38 cellular contexts compared by ENCODE assay signal in genomic region chr16:54140788-54141136, GRCh38.
"Had no signal": no experiment of that assay in that cellular context is flagged by ENCODE, and none has a peak within 500 bp of the region (broad histone marks: within the 10 kb centered on the region; RNA-seq: fewer than 3 reads in every experiment).

No MANE protein-coding gene starts in this region.

- FAIRE-seq: bronchial epithelial cell, TTC549 had no signal

- DNase-seq: activated CD4-positive, alpha-beta memory T cell treated with anti-CD3 and anti-CD28 coated beads, Interleukin-2, amount 10 ng/mL, durations not matched to agents 7 days and 5 days; activated CD4-positive, alpha-beta T cell treated with anti-CD3 and anti-CD28 coated beads for 1 hour; activated CD4-positive, alpha-beta T cell treated with anti-CD3 and anti-CD28 coated beads for 36 hours; activated CD4-positive, alpha-beta T cell treated with anti-CD3 and anti-CD28 coated beads for 48 hours; activated CD4-positive, alpha-beta T cell treated with anti-CD3 and anti-CD28 coated beads, Interleukin-2, amount 10 ng/mL, durations not matched to agents 7 days and 5 days; activated CD4-positive, alpha-beta T cell treated with anti-CD3 and anti-CD28 coated beads, Interleukin-2, amount 50 U/mL, for 48 hours; activated CD4-positive, CD25-positive, alpha-beta regulatory T cell; activated CD8-positive, alpha-beta memory T cell treated with anti-CD3 and anti-CD28 coated beads for 24 hours; activated CD8-positive, alpha-beta memory T cell treated with anti-CD3 and anti-CD28 coated beads, Interleukin-2, amount 10 ng/mL, durations not matched to agents 7 days and 5 days; activated CD8-positive, alpha-beta memory T cell treated with anti-CD3 and anti-CD28 coated beads, Interleukin-2, amount 50 U/mL, for 48 hours; activated CD8-positive, alpha-beta T cell treated with anti-CD3 and anti-CD28 coated beads, Interleukin-2, amount 10 ng/mL, durations not matched to agents 7 days and 5 days; activated effector memory CD4-positive, alpha-beta T cell treated with Interleukin-2 at 50 U/mL for 16 hours; activated gamma-delta T cell; activated naive CD4-positive, alpha-beta T cell treated with anti-CD3 and anti-CD28 coated beads, Interleukin-2, amount 10 ng/mL, durations not matched to agents 7 days and 5 days; activated naive CD4-positive, alpha-beta T cell treated with Interleukin-2 at 50 U/mL for 16 hours; activated naive CD8-positive, alpha-beta T cell treated with anti-CD3 and anti-CD28 coated beads, Interleukin-2, amount 10 ng/mL, durations not matched to agents 7 days and 5 days; activated naive CD8-positive, alpha-beta T cell treated with anti-CD3 and anti-CD28 coated beads, Interleukin-2, amount 50 U/mL, for 24 hours; activated T-cell treated with anti-CD3 and anti-CD28 coated beads, Interleukin-2, amount 50 U/mL, for 24 hours; activated T-cell treated with anti-CD3 and anti-CD28 coated beads, Interleukin-2, amount 50 U/mL, for 48 hours; amygdala; anterior cingulate cortex; caudate nucleus; T-helper 1 cell; T-helper 9 cell had no signal

- H3K4me3 ChIP-seq: ascending aorta, cardiac muscle cell had no signal

- H3K36me3 Mint-ChIP-seq: activated CD8-positive, alpha-beta memory T cell treated with anti-CD3 and anti-CD28 coated beads, Interleukin-2, amount 10 ng/mL, durations not matched to agents 7 days and 5 days; activated naive CD4-positive, alpha-beta T cell treated with anti-CD3 and anti-CD28 coated beads, Interleukin-2, amount 10 ng/mL, durations not matched to agents 7 days and 5 days; activated naive CD4-positive, alpha-beta T cell treated with anti-CD3 and anti-CD28 coated beads, Interleukin-2, amount 50 U/mL, for 24 hours; activated naive CD8-positive, alpha-beta T cell; activated naive CD8-positive, alpha-beta T cell treated with anti-CD3 and anti-CD28 coated beads, Interleukin-2, amount 10 ng/mL, durations not matched to agents 7 days and 5 days had no signal

- H3K9me3 ChIP-seq: ascending aorta had no signal

- H3K36me3 ChIP-seq: ascending aorta, cardiac muscle cell, WERI-Rb-1 had no signal

- H3K27ac Mint-ChIP-seq: activated CD4-positive, alpha-beta memory T cell treated with anti-CD3 and anti-CD28 coated beads, Interleukin-2, amount 10 ng/mL, durations not matched to agents 7 days and 5 days; activated CD4-positive, alpha-beta T cell treated with anti-CD3 and anti-CD28 coated beads for 36 hours; activated CD4-positive, alpha-beta T cell treated with anti-CD3 and anti-CD28 coated beads, Interleukin-2, amount 10 ng/mL, durations not matched to agents 7 days and 5 days; activated CD8-positive, alpha-beta memory T cell treated with anti-CD3 and anti-CD28 coated beads, Interleukin-2, amount 10 ng/mL, durations not matched to agents 7 days and 5 days; activated CD8-positive, alpha-beta T cell treated with anti-CD3 and anti-CD28 coated beads, Interleukin-2, amount 10 ng/mL, durations not matched to agents 7 days and 5 days; activated naive CD4-positive, alpha-beta T cell treated with anti-CD3 and anti-CD28 coated beads, Interleukin-2, amount 10 ng/mL, durations not matched to agents 7 days and 5 days; activated naive CD4-positive, alpha-beta T cell treated with anti-CD3 and anti-CD28 coated beads, Interleukin-2, amount 50 U/mL, for 24 hours; activated naive CD8-positive, alpha-beta T cell; activated naive CD8-positive, alpha-beta T cell treated with anti-CD3 and anti-CD28 coated beads, Interleukin-2, amount 10 ng/mL, durations not matched to agents 7 days and 5 days; activated naive CD8-positive, alpha-beta T cell treated with anti-CD3 and anti-CD28 coated beads, Interleukin-2, amount 50 U/mL, for 24 hours; activated T-cell treated with anti-CD3 and anti-CD28 coated beads, Interleukin-2, amount 50 U/mL, for 24 hours; activated T-helper 2 cell treated with anti-CD3 and anti-CD28 coated beads, Interferon-gamma antibody, Interleukin-2, Interleukin-4, amounts not matched to agents 10 μg/mL and 5 μg/mL and 100 μg/mL, durations not matched to agents 14 hours and 24 hours and 36 hours; brain; T-helper 1 cell treated with Interleukin-12 subunit alpha and Interleukin-12 subunit beta and Interleukin-4 antibody, amounts not matched to agents 30 μg/mL and 1 μg/mL, for 36 hours; T-helper 2 cell treated with Interferon-gamma antibody and Interleukin-4, amounts not matched to agents 5 μg/mL and 100 μg/mL, for 36 hours; WTC11 had no signal

- H3K9me3 Mint-ChIP-seq: activated CD4-positive, alpha-beta memory T cell treated with anti-CD3 and anti-CD28 coated beads, Interleukin-2, amount 10 ng/mL, durations not matched to agents 7 days and 5 days; activated CD4-positive, alpha-beta T cell treated with anti-CD3 and anti-CD28 coated beads, Interleukin-2, amount 10 ng/mL, durations not matched to agents 7 days and 5 days; activated naive CD4-positive, alpha-beta T cell treated with anti-CD3 and anti-CD28 coated beads, Interleukin-2, amount 10 ng/mL, durations not matched to agents 7 days and 5 days; activated naive CD4-positive, alpha-beta T cell treated with anti-CD3 and anti-CD28 coated beads, Interleukin-2, amount 50 U/mL, for 24 hours; activated naive CD8-positive, alpha-beta T cell treated with anti-CD3 and anti-CD28 coated beads, Interleukin-2, amount 50 U/mL, for 24 hours; activated T-cell treated with anti-CD3 and anti-CD28 coated beads, Interleukin-2, amount 50 U/mL, for 24 hours; activated T-helper 2 cell treated with anti-CD3 and anti-CD28 coated beads, Interferon-gamma antibody, Interleukin-2, Interleukin-4, amounts not matched to agents 10 μg/mL and 5 μg/mL and 100 μg/mL, durations not matched to agents 14 hours and 24 hours and 36 hours; central memory CD8-positive, alpha-beta T cell; T-helper 2 cell treated with Interferon-gamma antibody and Interleukin-4, amounts not matched to agents 5 μg/mL and 100 μg/mL, for 36 hours had no signal

- H3K4me1 Mint-ChIP-seq: activated CD4-positive, alpha-beta memory T cell treated with anti-CD3 and anti-CD28 coated beads, Interleukin-2, amount 10 ng/mL, durations not matched to agents 7 days and 5 days; activated CD4-positive, alpha-beta T cell treated with anti-CD3 and anti-CD28 coated beads for 36 hours; activated CD4-positive, alpha-beta T cell treated with anti-CD3 and anti-CD28 coated beads, Interleukin-2, amount 10 ng/mL, durations not matched to agents 7 days and 5 days; activated CD8-positive, alpha-beta memory T cell treated with anti-CD3 and anti-CD28 coated beads, Interleukin-2, amount 10 ng/mL, durations not matched to agents 7 days and 5 days; activated naive CD4-positive, alpha-beta T cell treated with anti-CD3 and anti-CD28 coated beads, Interleukin-2, amount 10 ng/mL, durations not matched to agents 7 days and 5 days; activated naive CD4-positive, alpha-beta T cell treated with anti-CD3 and anti-CD28 coated beads, Interleukin-2, amount 50 U/mL, for 24 hours; activated naive CD8-positive, alpha-beta T cell treated with anti-CD3 and anti-CD28 coated beads, Interleukin-2, amount 50 U/mL, for 24 hours; central memory CD8-positive, alpha-beta T cell had no signal

- H3K4me1 ChIP-seq: ascending aorta had no signal

- H3K27me3 ChIP-seq: ascending aorta, cardiac muscle cell had no signal

- H3K4me3 Mint-ChIP-seq: activated CD4-positive, alpha-beta memory T cell treated with anti-CD3 and anti-CD28 coated beads, Interleukin-2, amount 10 ng/mL, durations not matched to agents 7 days and 5 days; activated CD4-positive, alpha-beta T cell treated with anti-CD3 and anti-CD28 coated beads for 36 hours; activated CD4-positive, alpha-beta T cell treated with anti-CD3 and anti-CD28 coated beads, Interleukin-2, amount 10 ng/mL, durations not matched to agents 7 days and 5 days; activated CD8-positive, alpha-beta memory T cell treated with anti-CD3 and anti-CD28 coated beads, Interleukin-2, amount 10 ng/mL, durations not matched to agents 7 days and 5 days; activated CD8-positive, alpha-beta T cell treated with anti-CD3 and anti-CD28 coated beads, Interleukin-2, amount 10 ng/mL, durations not matched to agents 7 days and 5 days; activated naive CD4-positive, alpha-beta T cell treated with anti-CD3 and anti-CD28 coated beads, Interleukin-2, amount 10 ng/mL, durations not matched to agents 7 days and 5 days; activated naive CD4-positive, alpha-beta T cell treated with anti-CD3 and anti-CD28 coated beads, Interleukin-2, amount 50 U/mL, for 24 hours; activated naive CD8-positive, alpha-beta T cell; activated naive CD8-positive, alpha-beta T cell treated with anti-CD3 and anti-CD28 coated beads, Interleukin-2, amount 10 ng/mL, durations not matched to agents 7 days and 5 days; activated naive CD8-positive, alpha-beta T cell treated with anti-CD3 and anti-CD28 coated beads, Interleukin-2, amount 50 U/mL, for 24 hours; activated T-cell treated with anti-CD3 and anti-CD28 coated beads, Interleukin-2, amount 50 U/mL, for 24 hours; brain; central memory CD8-positive, alpha-beta T cell; T-helper 1 cell treated with Interleukin-12 subunit alpha and Interleukin-12 subunit beta and Interleukin-4 antibody, amounts not matched to agents 30 μg/mL and 1 μg/mL, for 36 hours; T-helper 2 cell treated with Interferon-gamma antibody and Interleukin-4, amounts not matched to agents 5 μg/mL and 100 μg/mL, for 36 hours; WTC11 had no signal

- H3K27ac ChIP-seq: ascending aorta, cardiac muscle cell, WERI-Rb-1 had no signal

- ATAC-seq: activated CD4-positive, alpha-beta T cell treated with anti-CD3 and anti-CD28 coated beads for 36 hours; activated CD4-positive, CD25-positive, alpha-beta regulatory T cell treated with anti-CD3 and anti-CD28 coated beads, Interleukin-2, amount 50 U/mL, for 24 hours; activated CD8-positive, alpha-beta memory T cell treated with anti-CD3 and anti-CD28 coated beads, Interleukin-2, amount 10 ng/mL, durations not matched to agents 7 days and 5 days; activated CD8-positive, alpha-beta T cell treated with anti-CD3 and anti-CD28 coated beads, Interleukin-2, amount 10 ng/mL, durations not matched to agents 7 days and 5 days; activated naive CD8-positive, alpha-beta T cell treated with anti-CD3 and anti-CD28 coated beads, Interleukin-2, amount 50 U/mL, for 24 hours had no signal
